ENCODE assay signal across 15 cellular contexts in genomic region chr19:55389386-55390317, GRCh38. TPM values are rescaled to one million over a fixed set of nuclear protein-coding genes. Genes with fewer than 3 reads are reported as not detected.
DNase-seq lines count a peak whose midpoint lies in the region; ATAC-seq, FAIRE-seq and TF ChIP-seq lines count a peak whose summit lies in the region.
"Had no signal": no experiment of that assay in that cellular context is flagged by ENCODE, and none has a peak within 500 bp of the region (broad histone marks: within the 10 kb centered on the region; RNA-seq: fewer than 3 reads in every experiment).

No MANE protein-coding gene starts in this region.

- H3K4me3 ChIP-seq in endodermal cell (ENCODE audit: low read length) (no peak overlapping the region), skeletal muscle tissue (ENCODE audit: low read length in 3 of 3) (no peak overlapping the region)

- H3K4me3 Mint-ChIP-seq in activated T-cell treated with anti-CD3 and anti-CD28 coated beads, Interleukin-2, amount 50 U/mL, for 4 hours: peak overlapping the region; percentile 56
- H3K4me3 Mint-ChIP-seq in endodermal cell: no peak overlapping the region

- WGBS in endodermal cell (ENCODE audit: insufficient coverage in 1 of 2, insufficient read length in 1 of 2), 2 experiments: 85 to 87% methylated on average over 15 to 21 of the region's 21 CpGs

- H3K27ac ChIP-seq in endodermal cell (ENCODE audit: low read depth, low read length) (no peak overlapping the region), skeletal muscle tissue (ENCODE audit: low read depth, low read length) (no peak overlapping the region)

- H3K4me1 ChIP-seq in endodermal cell (ENCODE audit: control insufficient read depth, insufficient read depth, low read length) (peaks cover 21% of the 10 kb centered on the region), skeletal muscle tissue (ENCODE audit: control insufficient read depth in 3 of 3, insufficient read depth in 3 of 3, low read length in 3 of 3) (peaks cover 35 to 59% (median 39%) of the 10 kb centered on the region in 3 donors)

- no peak for ATAC-seq in activated T-cell treated with anti-CD3 and anti-CD28 coated beads, Interleukin-2, amount 50 U/mL, for 4 hours
- no peak for ATAC-seq in HG02840 (IDR thresholded peaks at IDR 0.05; ENCODE audit: low FRiP score, unreplicated experiment)
- ATAC-seq: right cardiac atrium had no signal

- H3K9ac ChIP-seq in endodermal cell (ENCODE audit: extremely low read depth, low read length, poor library complexity, severe bottlenecking): no peak overlapping the region
- H3K9ac ChIP-seq in skeletal muscle tissue (ENCODE audit: low read depth in 1 of 3, low read length in 3 of 3): peak overlapping the region in 2 of 3 donors; percentile 33

- no peak for TF ChIP-seq CTCF in endodermal cell (conservative IDR thresholded peaks at IDR 0.05)

- H3K27ac Mint-ChIP-seq in endodermal cell: peak overlapping the region; percentile 44

- FAIRE-seq in GM12892 (lab: Jason Lieb, UNC): no peak

- no peaks in the 10 kb centered on the region for H3K27me3 Mint-ChIP-seq in activated T-cell treated with anti-CD3 and anti-CD28 coated beads, Interleukin-2, amount 50 U/mL, for 4 hours (ENCODE audit: low read depth)
- H3K27me3 Mint-ChIP-seq in endodermal cell (ENCODE audit: insufficient read depth): no peaks in the 10 kb centered on the region

- no peaks in the 10 kb centered on the region for H3K9me3 Mint-ChIP-seq in activated T-cell treated with anti-CD3 and anti-CD28 coated beads, Interleukin-2, amount 50 U/mL, for 4 hours
- H3K9me3 Mint-ChIP-seq in endodermal cell: no peaks in the 10 kb centered on the region

- TF ChIP-seq POLR2A in Raji (IDR thresholded peaks at IDR 0.05; ENCODE audit: insufficient read depth, low read depth, low read length): peak; percentile 19; the same call in 1 of the 2 replicates
- no peak; the same call in none of the 2 replicates for TF ChIP-seq POLR2A in GM12892 (IDR thresholded peaks at IDR 0.05; ENCODE audit: low read depth, low read length)

- no peak for DNase-seq in activated T-cell treated with anti-CD3 and anti-CD28 coated beads, Interleukin-2, amount 50 U/mL, for 4 hours
- no peak for DNase-seq in activated T-cell treated with anti-CD3 and anti-CD28 coated beads, Interleukin-2, amount 50 U/mL, for 1 hour
- no peak for DNase-seq in endodermal cell
- DNase-seq in GM12892 (ENCODE audit: insufficient read length): no peak
- DNase-seq in Kasumi-1 (lab: John Stamatoyannopoulos, UW): no peak
- DNase-seq: activated CD4-positive, alpha-beta T cell treated with anti-CD3 and anti-CD28 coated beads, Interleukin-2, amount 50 U/mL, for 1 hour; effector CD8-positive, alpha-beta T cell; GF-D8; MM.1S; Right ventricle myocardium superior had no signal

- no peaks in the 10 kb centered on the region for H3K9me3 ChIP-seq in endodermal cell (ENCODE audit: control insufficient read depth, low read length)
- H3K9me3 ChIP-seq in skeletal muscle tissue (ENCODE audit: control insufficient read depth in 3 of 3, low read length in 3 of 3): no peaks in the 10 kb centered on the region

- H3K4me1 Mint-ChIP-seq in activated T-cell treated with anti-CD3 and anti-CD28 coated beads, Interleukin-2, amount 50 U/mL, for 4 hours (ENCODE audit: low read depth): peaks cover 45% of the 10 kb centered on the region
- H3K4me1 Mint-ChIP-seq in endodermal cell: peaks cover 42% of the 10 kb centered on the region

- peaks cover 32% of the 10 kb centered on the region for H3K36me3 Mint-ChIP-seq in activated T-cell treated with anti-CD3 and anti-CD28 coated beads, Interleukin-2, amount 50 U/mL, for 4 hours (ENCODE audit: insufficient read depth)
- peaks cover 43% of the 10 kb centered on the region for H3K36me3 Mint-ChIP-seq in endodermal cell (ENCODE audit: low read depth)

- H3K36me3 ChIP-seq in endodermal cell (ENCODE audit: control insufficient read depth, insufficient read depth, low read length) (peaks cover 49% of the 10 kb centered on the region), skeletal muscle tissue (ENCODE audit: control insufficient read depth in 3 of 3, insufficient read depth in 3 of 3, low read length in 3 of 3) (peaks cover 32 to 48% (median 32%) of the 10 kb centered on the region in 3 donors)

- no peaks in the 10 kb centered on the region for H3K27me3 ChIP-seq in endodermal cell (ENCODE audit: control insufficient read depth, insufficient read depth, low read length, poor library complexity, severe bottlenecking)
- no peaks in the 10 kb centered on the region for H3K27me3 ChIP-seq in skeletal muscle tissue (ENCODE audit: control insufficient read depth in 3 of 3, insufficient read depth in 3 of 3, low read length in 3 of 3)

RNA-seq across cellular contexts. Expression of gene RPL28, which starts 3.9 kb away (rescaled TPM):
- total RNA-seq in activated T-cell treated with anti-CD3 and anti-CD28 coated beads, Interleukin-2, amount 50 U/mL, for 4 hours: 1,000 to 10,000 TPM; 3,242 to 3,402 (median 3,363) TPM
- total RNA-seq in endodermal cell (1,000 to 10,000 TPM; 1,672 to 1,902 TPM), skeletal muscle tissue (229 TPM)
- polyA plus RNA-seq in endodermal cell (2013, experiment 1 of 2): 1,902 TPM
- polyA plus RNA-seq in endodermal cell (2013, experiment 2 of 2): 1,724 TPM
- 1,315 TPM for polyA plus RNA-seq in GM12892 (2012; ENCODE audit: missing spikeins)

RNA-seq across cellular contexts. Expression of gene TMEM238, which starts 5.6 kb away (rescaled TPM):
- total RNA-seq in activated T-cell treated with anti-CD3 and anti-CD28 coated beads, Interleukin-2, amount 50 U/mL, for 4 hours: 1 to 10 TPM; 6.1 to 8.8 (median 8.4) TPM
- total RNA-seq in endodermal cell (1 to 10 TPM; 3.9 to 4.4 TPM), skeletal muscle tissue (not detected)
- 0.32 TPM for polyA plus RNA-seq in endodermal cell (2013, experiment 1 of 2)
- polyA plus RNA-seq in endodermal cell (2013, experiment 2 of 2): not detected
- polyA plus RNA-seq in GM12892 (2012; ENCODE audit: missing spikeins): not detected
- polyA plus RNA-seq: aorta had no signal

RNA-seq across cellular contexts. Expression of gene TMEM190, which starts 13.0 kb away (rescaled TPM):
- not detected for total RNA-seq in activated T-cell treated with anti-CD3 and anti-CD28 coated beads, Interleukin-2, amount 50 U/mL, for 4 hours
- total RNA-seq in endodermal cell: 1 to 10 TPM in 1 of 2 donors, not detected in 1; 1.2 TPM
- 0.61 TPM for polyA plus RNA-seq in endodermal cell (2013, experiment 1 of 2)
- 0.75 TPM for polyA plus RNA-seq in endodermal cell (2013, experiment 2 of 2)
- total RNA-seq in skeletal muscle tissue: not detected
- not detected for polyA plus RNA-seq in GM12892 (2012; ENCODE audit: missing spikeins)
- total RNA-seq: aorta, right cardiac atrium, Right ventricle myocardium superior had no signal
- polyA plus RNA-seq: aorta, right cardiac atrium had no signal

RNA-seq across cellular contexts. Expression of gene UBE2S, which starts 17.9 kb away (rescaled TPM):
- 100 to 1,000 TPM; 226 to 281 (median 237) TPM for total RNA-seq in activated T-cell treated with anti-CD3 and anti-CD28 coated beads, Interleukin-2, amount 50 U/mL, for 4 hours
- total RNA-seq in endodermal cell (100 to 1,000 TPM; 202 to 246 TPM), skeletal muscle tissue (11.0 TPM)
- polyA plus RNA-seq in endodermal cell (2013, experiment 1 of 2): 265 TPM
- 271 TPM for polyA plus RNA-seq in endodermal cell (2013, experiment 2 of 2)
- polyA plus RNA-seq in GM12892 (2012; ENCODE audit: missing spikeins): 41.1 TPM

RNA-seq across cellular contexts. Expression of gene IL11, which starts 19.4 kb away (rescaled TPM):
- under 1 TPM; 0.18 to 0.46 (median 0.35) TPM for total RNA-seq in activated T-cell treated with anti-CD3 and anti-CD28 coated beads, Interleukin-2, amount 50 U/mL, for 4 hours
- total RNA-seq in endodermal cell: 1 to 10 TPM in 1 of 2 donors, under 1 TPM in 1; 0.91 to 1.7 TPM
- 6.0 TPM for polyA plus RNA-seq in endodermal cell (2013, experiment 1 of 2)
- 5.8 TPM for polyA plus RNA-seq in endodermal cell (2013, experiment 2 of 2)
- not detected for total RNA-seq in skeletal muscle tissue
- 0.17 TPM for polyA plus RNA-seq in GM12892 (2012; ENCODE audit: missing spikeins)
- total RNA-seq: right cardiac atrium, Right ventricle myocardium superior had no signal
- polyA plus RNA-seq: right cardiac atrium had no signal
